1 cellular context compared by ENCODE assay signal in genomic region chr22:23245799-23246136, GRCh38.
TF ChIP-seq lines count a peak whose summit lies in the region.

No MANE protein-coding gene starts in this region.

TF ChIP-seq in GM23338, 12 proteins besides CTCF, POLR2A, EP300 and RAD21 (continued from another document):
- TF ChIP-seq REST (IDR thresholded peaks at IDR 0.05; ENCODE audit: unreplicated experiment) (no peak), JUNB (IDR thresholded peaks at IDR 0.05; ENCODE audit: unreplicated experiment) (no peak), ZNF462 (CRISPR knock-in tag; IDR thresholded peaks at IDR 0.05) (no peak), POLR2AphosphoS5 (IDR thresholded peaks at IDR 0.05; ENCODE audit: low read depth) (no peak), EZH2 (IDR thresholded peaks at IDR 0.05; ENCODE audit: low read depth, unreplicated experiment) (no peak), STAT1 (IDR thresholded peaks at IDR 0.05; ENCODE audit: unreplicated experiment) (no peak), EZH2phosphoT487 (IDR thresholded peaks at IDR 0.05; ENCODE audit: unreplicated experiment) (no peak)
